In genomic region chr2:200426754-200427153, GRCh38 we compare ENCODE assay signal across 12 cellular contexts.
A peak's percentile ranks its signal among the peaks of the same experiment; 100 is the strongest.
DNase-seq lines count a peak whose midpoint lies in the region; ATAC-seq and TF ChIP-seq lines count a peak whose summit lies in the region.
"Had no signal": no experiment of that assay in that cellular context is flagged by ENCODE, and none has a peak within 500 bp of the region (broad histone marks: within the 10 kb centered on the region; RNA-seq: fewer than 3 reads in every experiment).

No MANE protein-coding gene starts in this region.

- H3K4me1 Mint-ChIP-seq in CD4-positive, CD25-positive, alpha-beta regulatory T cell, result peaks cover 7 to 22% (median 13%) of the 10 kb centered on the region in 4 donors
- H3K4me1 Mint-ChIP-seq in WTC11, result peaks cover 21% of the 10 kb centered on the region
- H3K4me1 Mint-ChIP-seq: B cell had no signal

- DNase-seq in CD4-positive, CD25-positive, alpha-beta regulatory T cell, result peak in 2 of 3 donors; percentile 23 to 71
- DNase-seq in GM12865 (ENCODE audit: low read depth), result peak; percentile 21
- DNase-seq in MM.1S, result peak; percentile 86
- DNase-seq in WTC11 (ENCODE audit: low spot score), result no peak
- no peak for DNase-seq in OCI-LY7 (ENCODE audit: low spot score)
- DNase-seq in amygdala (lab: John Stamatoyannopoulos, UW), result no peak
- DNase-seq: Caco-2, GM23248, HCEC 1CT had no signal

- H3K9me3 ChIP-seq in CD4-positive, CD25-positive, alpha-beta regulatory T cell (ENCODE audit: control insufficient read depth in 2 of 2, low read length in 2 of 2), result no peaks in the 10 kb centered on the region
- H3K9me3 ChIP-seq in MM.1S (replicated peaks; ENCODE audit: insufficient read depth, low read length), result no peaks in the 10 kb centered on the region
- no peaks in the 10 kb centered on the region for H3K9me3 ChIP-seq in OCI-LY7 (ENCODE audit: low read length)
- H3K9me3 ChIP-seq: BLaER1 treated with 17β-estradiol and CSF1 and Interleukin-3, amounts not matched to agents 10 nM and 100 nM; Caco-2 had no signal

- H3K4me3 Mint-ChIP-seq in CD4-positive, CD25-positive, alpha-beta regulatory T cell, result peak overlapping the region in 2 of 4 donors; percentile 7 to 17
- no peak overlapping the region for H3K4me3 Mint-ChIP-seq in WTC11
- H3K4me3 Mint-ChIP-seq: B cell had no signal

- H3K9me2 ChIP-seq in MM.1S (replicated peaks; ENCODE audit: insufficient read depth, low read length) (no peaks in the 10 kb centered on the region), OCI-LY7 (ENCODE audit: insufficient read depth, low read length) (no peaks in the 10 kb centered on the region)

- peak overlapping the region; percentile 18; the same call in 1 of the 2 replicates for H3K9ac ChIP-seq in MM.1S (ENCODE audit: low read length)
- H3K9ac ChIP-seq: BLaER1 treated with 17β-estradiol and CSF1 and Interleukin-3, amounts not matched to agents 10 nM and 100 nM; GM23248 had no signal

- peaks cover 9% of the 10 kb centered on the region for H3K4me1 ChIP-seq in CD4-positive, CD25-positive, alpha-beta regulatory T cell (ENCODE audit: control insufficient read depth, insufficient read depth, low read length, poor library complexity, severe bottlenecking)
- H3K4me1 ChIP-seq in MM.1S (ENCODE audit: low read length) (peaks cover 69% of the 10 kb centered on the region), OCI-LY7 (ENCODE audit: insufficient read depth, low read length, poor library complexity, severe bottlenecking) (no peaks in the 10 kb centered on the region)
- H3K4me1 ChIP-seq: BLaER1 treated with 17β-estradiol and CSF1 and Interleukin-3, amounts not matched to agents 10 nM and 100 nM had no signal

- CTCF ChIA-PET in WTC11 (lab: Charles Lee) (no interaction called here), OCI-LY7 (lab: Charles Lee; ENCODE audit: unreplicated experiment) (no interaction called here)

- no peaks in the 10 kb centered on the region for H3K27me3 ChIP-seq in CD4-positive, CD25-positive, alpha-beta regulatory T cell (ENCODE audit: control insufficient read depth, insufficient read depth, low read length)
- no peaks in the 10 kb centered on the region for H3K27me3 ChIP-seq in MM.1S (replicated peaks; ENCODE audit: insufficient read depth, low read length)
- H3K27me3 ChIP-seq: BLaER1 treated with 17β-estradiol and CSF1 and Interleukin-3, amounts not matched to agents 10 nM and 100 nM had no signal

- no peak for TF ChIP-seq CTCF in GM12865 (IDR thresholded peaks at IDR 0.05; ENCODE audit: insufficient read depth, low read depth, low read length, missing control alignments)
- no peak for TF ChIP-seq CTCF in MM.1S (IDR thresholded peaks at IDR 0.05; ENCODE audit: low read length)
- no peak for TF ChIP-seq CTCF in WTC11 (IDR thresholded peaks at IDR 0.05)
- no peak for TF ChIP-seq CTCF in OCI-LY7 (conservative IDR thresholded peaks at IDR 0.05; ENCODE audit: low read length)

- peak; percentile 74 to 78 for ATAC-seq in CD4-positive, CD25-positive, alpha-beta regulatory T cell (ENCODE audit: low read depth in 2 of 2)
- ATAC-seq in WTC11 (no peak), GM19395 (IDR thresholded peaks at IDR 0.05; ENCODE audit: unreplicated experiment) (no peak)

- intact Hi-C loops in OCI-LY7 (cut with micrococcal nuclease; ENCODE audit: unreplicated experiment), result no loop called here

- H3K27ac Mint-ChIP-seq in CD4-positive, CD25-positive, alpha-beta regulatory T cell, result peak overlapping the region; percentile 47 to 72 (median 69)
- peak overlapping the region; percentile 60; the same call in 1 of the 2 replicates for H3K27ac Mint-ChIP-seq in WTC11
- H3K27ac Mint-ChIP-seq: B cell had no signal

- H2AFZ ChIP-seq in MM.1S (ENCODE audit: low read length) (no peak overlapping the region), OCI-LY7 (ENCODE audit: low read length) (no peak overlapping the region)
- H2AFZ ChIP-seq: GM23248 had no signal

- H3K79me2 ChIP-seq in MM.1S (ENCODE audit: low read length), result peaks cover 28% of the 10 kb centered on the region
- no peaks in the 10 kb centered on the region for H3K79me2 ChIP-seq in OCI-LY7 (ENCODE audit: insufficient read depth, low read depth, low read length)

- peak overlapping the region; percentile 39 for H3K27ac ChIP-seq in CD4-positive, CD25-positive, alpha-beta regulatory T cell (ENCODE audit: insufficient read depth, low read length, poor library complexity, severe bottlenecking)
- H3K27ac ChIP-seq in MM.1S (ENCODE audit: low read length), result peak overlapping the region; percentile 95
- no peak overlapping the region for H3K27ac ChIP-seq in OCI-LY7 (ENCODE audit: low read depth, low read length, poor library complexity, severe bottlenecking)
- H3K27ac ChIP-seq: BLaER1 treated with 17β-estradiol and CSF1 and Interleukin-3, amounts not matched to agents 10 nM and 100 nM; GM23248 had no signal

- H3K4me3 ChIP-seq in CD4-positive, CD25-positive, alpha-beta regulatory T cell (ENCODE audit: low read depth, low read length), result peak overlapping the region; percentile 10
- H3K4me3 ChIP-seq in GM12865 (ENCODE audit: low read depth, low read length) (no peak overlapping the region), MM.1S (ENCODE audit: low read length) (0 out of 2 replicates have a peak overlapping the region, but pooled peaks have one; percentile 9), OCI-LY7 (ENCODE audit: low read depth, low read length, poor library complexity, severe bottlenecking) (no peak overlapping the region)
- H3K4me3 ChIP-seq: BLaER1 treated with 17β-estradiol and CSF1 and Interleukin-3, amounts not matched to agents 10 nM and 100 nM; GM23248 had no signal

- no peaks in the 10 kb centered on the region for H3K36me3 Mint-ChIP-seq in CD4-positive, CD25-positive, alpha-beta regulatory T cell
- H3K36me3 Mint-ChIP-seq in WTC11, result peaks cover 21% of the 10 kb centered on the region

- POLR2A ChIA-PET in WTC11 (lab: Charles Lee) (no interaction called here), OCI-LY7 (lab: Charles Lee) (interaction anchor here (1.0 to 2.5 kb wide), 2 partner anchors 12 to 13 kb away, joined by 3 to 13 read pairs; no protein-coding TSS in a partner anchor)

- no peaks in the 10 kb centered on the region for H3K27me3 Mint-ChIP-seq in CD4-positive, CD25-positive, alpha-beta regulatory T cell
- no peaks in the 10 kb centered on the region for H3K27me3 Mint-ChIP-seq in WTC11 (ENCODE audit: low read depth)
- H3K27me3 Mint-ChIP-seq: B cell had no signal

- no TSS peak for BruUV-seq in OCI-LY7 (replicated peaks; lab: Mats Ljungman, UMichigan)

- H3K4me2 ChIP-seq in MM.1S (ENCODE audit: low read depth, low read length), result peak overlapping the region; percentile 36; the same call in 1 of the 2 replicates
- no peak overlapping the region for H3K4me2 ChIP-seq in OCI-LY7 (ENCODE audit: low read length)
- H3K4me2 ChIP-seq: BLaER1 treated with 17β-estradiol and CSF1 and Interleukin-3, amounts not matched to agents 10 nM and 100 nM had no signal

- H3F3A ChIP-seq in MM.1S (ENCODE audit: insufficient read depth, low read length), result peaks cover 45% of the 10 kb centered on the region

- H3K36me3 ChIP-seq in CD4-positive, CD25-positive, alpha-beta regulatory T cell (ENCODE audit: control insufficient read depth, insufficient read depth, low read length), result no peaks in the 10 kb centered on the region
- H3K36me3 ChIP-seq in MM.1S (replicated peaks; ENCODE audit: insufficient read depth, low read length) (no peaks in the 10 kb centered on the region), OCI-LY7 (ENCODE audit: insufficient read depth, low read length) (no peaks in the 10 kb centered on the region)

- H4K20me1 ChIP-seq in MM.1S (ENCODE audit: insufficient read depth, low read length) (no peaks in the 10 kb centered on the region), OCI-LY7 (ENCODE audit: insufficient read depth, low read length) (no peaks in the 10 kb centered on the region)
- H4K20me1 ChIP-seq: BLaER1 treated with 17β-estradiol and CSF1 and Interleukin-3, amounts not matched to agents 10 nM and 100 nM had no signal

- no peaks in the 10 kb centered on the region for H3K9me3 Mint-ChIP-seq in CD4-positive, CD25-positive, alpha-beta regulatory T cell
- H3K9me3 Mint-ChIP-seq in WTC11, result no peaks in the 10 kb centered on the region

TF ChIP-seq in WTC11, 78 proteins besides CTCF, POLR2A, EP300 and RAD21 (continues in another document):
- TF ChIP-seq NFE2L1 (CRISPR knock-in tag; IDR thresholded peaks at IDR 0.05) (no peak), CREB1 (CRISPR knock-in tag; IDR thresholded peaks at IDR 0.05) (no peak), NR2C2 (CRISPR knock-in tag; IDR thresholded peaks at IDR 0.05) (no peak), E2F5 (CRISPR knock-in tag; IDR thresholded peaks at IDR 0.05) (no peak), GTF2I (CRISPR knock-in tag; conservative IDR thresholded peaks at IDR 0.05) (no peak), ERG (CRISPR knock-in tag; IDR thresholded peaks at IDR 0.05) (no peak), MLX (CRISPR knock-in tag; IDR thresholded peaks at IDR 0.05) (no peak), FOXK1 (CRISPR knock-in tag; IDR thresholded peaks at IDR 0.05) (no peak)

Comparison
In these comparisons a context has a peak if more than half of its experiments do, and no peak if none do; other contexts are left out.
1. ATAC-seq: peak in CD4-positive, CD25-positive, alpha-beta regulatory T cell (2 of 2); none in WTC11 (single experiment) and GM19395 (single experiment).
2. DNase-seq: peak in CD4-positive, CD25-positive, alpha-beta regulatory T cell (2 of 3), GM12865 (single experiment) and MM.1S (single experiment); none in WTC11 (single experiment), OCI-LY7 (single experiment) and amygdala (0 of 56).
3. H3K4me3 ChIP-seq: peak in CD4-positive, CD25-positive, alpha-beta regulatory T cell (single experiment) and MM.1S (single experiment); none in GM12865 (single experiment) and OCI-LY7 (single experiment).